18 cellular contexts compared by ENCODE assay signal in genomic region chr1:69940816-69941215, GRCh38.
DNase-seq lines count a peak whose midpoint lies in the region; ATAC-seq and TF ChIP-seq lines count a peak whose summit lies in the region.
"Had no signal": no experiment of that assay in that cellular context is flagged by ENCODE, and none has a peak within 500 bp of the region (broad histone marks: within the 10 kb centered on the region; RNA-seq: fewer than 3 reads in every experiment).

No MANE protein-coding gene starts in this region.

- no peaks in the 10 kb centered on the region for H3K36me3 Mint-ChIP-seq in activated CD4-positive, alpha-beta memory T cell treated with anti-CD3 and anti-CD28 coated beads, Interleukin-2, amount 10 ng/mL, durations not matched to agents 7 days and 5 days (ENCODE audit: low read depth)
- no peaks in the 10 kb centered on the region for H3K36me3 Mint-ChIP-seq in activated CD4-positive, alpha-beta T cell treated with anti-CD3 and anti-CD28 coated beads, Interleukin-2, amount 10 ng/mL, durations not matched to agents 7 days and 5 days (ENCODE audit: low read depth)

- H3K27me3 ChIP-seq in ACC112 (ENCODE audit: insufficient read depth, low read length) (no peaks in the 10 kb centered on the region), GM23248 (replicated peaks; ENCODE audit: insufficient read depth) (no peaks in the 10 kb centered on the region), Loucy (ENCODE audit: insufficient read depth, low read length, poor library complexity, severe bottlenecking) (no peaks in the 10 kb centered on the region), PC-9 (ENCODE audit: insufficient read depth, low read depth) (no peaks in the 10 kb centered on the region)

- H3K9me3 ChIP-seq in GM23248 (ENCODE audit: low read depth) (no peaks in the 10 kb centered on the region), Loucy (ENCODE audit: insufficient read depth, low read depth, low read length) (peaks cover 8% of the 10 kb centered on the region; the same call in 1 of the 2 replicates), PC-9 (ENCODE audit: insufficient read depth, low read depth) (no peaks in the 10 kb centered on the region)
- H3K9me3 ChIP-seq: HAP-1 had no signal

- H3F3A ChIP-seq in GM23248 (ENCODE audit: insufficient read depth) (no peaks in the 10 kb centered on the region), Loucy (ENCODE audit: low read depth) (no peaks in the 10 kb centered on the region), PC-9 (ENCODE audit: insufficient read depth, low read depth) (no peaks in the 10 kb centered on the region; the same call in 1 of the 2 replicates)

- POLR2A ChIA-PET in PC-9 (lab: Charles Lee; ENCODE audit: unreplicated experiment): no interaction called here
- POLR2A ChIA-PET in activated CD4-positive, alpha-beta memory T cell treated with anti-CD3 and anti-CD28 coated beads, Interleukin-2, amount 10 ng/mL, durations not matched to agents 7 days and 5 days (lab: Charles Lee): no interaction called here
- POLR2A ChIA-PET in activated CD4-positive, alpha-beta T cell treated with anti-CD3 and anti-CD28 coated beads, Interleukin-2, amount 10 ng/mL, durations not matched to agents 7 days and 5 days (lab: Charles Lee): no interaction called here

- in situ Hi-C loops in GM23248 (cut with MboI): no loop called here

- no peak overlapping the region for H3K9ac ChIP-seq in GM23248
- H3K9ac ChIP-seq in Loucy (ENCODE audit: low read depth, low read length, poor library complexity, severe bottlenecking): no peak overlapping the region

- H3K4me1 ChIP-seq in ACC112 (ENCODE audit: control insufficient read depth, insufficient read depth, low read length, unreplicated experiment) (no peaks in the 10 kb centered on the region), GM23248 (ENCODE audit: insufficient read depth) (no peaks in the 10 kb centered on the region), Loucy (ENCODE audit: insufficient read depth, low read length, poor library complexity, severe bottlenecking) (no peaks in the 10 kb centered on the region), PC-9 (replicated peaks; ENCODE audit: insufficient read depth) (no peaks in the 10 kb centered on the region)
- H3K4me1 ChIP-seq: HAP-1 had no signal

- no peak overlapping the region for H3K27ac ChIP-seq in ACC112 (ENCODE audit: low read depth, low read length)
- no peak overlapping the region for H3K27ac ChIP-seq in GM23248
- no peak overlapping the region for H3K27ac ChIP-seq in PC-9

- CTCF ChIA-PET in PC-9 (lab: Charles Lee): no interaction called here
- CTCF ChIA-PET in activated CD4-positive, alpha-beta memory T cell treated with anti-CD3 and anti-CD28 coated beads, Interleukin-2, amount 10 ng/mL, durations not matched to agents 7 days and 5 days (lab: Charles Lee): no interaction called here
- CTCF ChIA-PET in activated CD4-positive, alpha-beta T cell treated with anti-CD3 and anti-CD28 coated beads, Interleukin-2, amount 10 ng/mL, durations not matched to agents 7 days and 5 days (lab: Charles Lee): no interaction called here

- H3K4me2 ChIP-seq in GM23248 (ENCODE audit: unreplicated experiment) (peak overlapping the region; percentile 3), Loucy (ENCODE audit: low read depth, low read length, poor library complexity, severe bottlenecking) (peak overlapping the region; percentile 34), PC-9 (peak overlapping the region; percentile 45)

- WGBS in GM23248 (ENCODE audit: low coverage in 1 of 2, low lambda C conversion rate in 2 of 2, missing lambda C conversion rate in 2 of 2), 2 experiments: 55 to 56% methylated on average over 3 of the region's 3 CpGs

- H3K36me3 ChIP-seq in ACC112 (ENCODE audit: insufficient read depth, low read length) (no peaks in the 10 kb centered on the region), GM23248 (ENCODE audit: low read depth) (no peaks in the 10 kb centered on the region), Loucy (ENCODE audit: insufficient read depth, low read length) (no peaks in the 10 kb centered on the region), PC-9 (ENCODE audit: low read depth) (no peaks in the 10 kb centered on the region)
- H3K36me3 ChIP-seq: HAP-1 had no signal

- H3K79me2 ChIP-seq in ACC112 (ENCODE audit: control insufficient read depth, insufficient read depth, low read length, unreplicated experiment) (no peaks in the 10 kb centered on the region), GM23248 (ENCODE audit: insufficient read depth) (no peaks in the 10 kb centered on the region), Loucy (ENCODE audit: insufficient read depth, low read length) (no peaks in the 10 kb centered on the region), PC-9 (ENCODE audit: low read depth) (no peaks in the 10 kb centered on the region)

- H4K20me1 ChIP-seq in GM23248 (ENCODE audit: insufficient read depth): no peaks in the 10 kb centered on the region
- H4K20me1 ChIP-seq in Loucy (ENCODE audit: insufficient read depth, low read length, poor library complexity, severe bottlenecking): no peaks in the 10 kb centered on the region
- no peaks in the 10 kb centered on the region for H4K20me1 ChIP-seq in PC-9 (ENCODE audit: insufficient read depth)

- H3K27me3 Mint-ChIP-seq in activated CD4-positive, alpha-beta memory T cell treated with anti-CD3 and anti-CD28 coated beads, Interleukin-2, amount 10 ng/mL, durations not matched to agents 7 days and 5 days: no peaks in the 10 kb centered on the region
- H3K27me3 Mint-ChIP-seq in activated CD4-positive, alpha-beta T cell treated with anti-CD3 and anti-CD28 coated beads, Interleukin-2, amount 10 ng/mL, durations not matched to agents 7 days and 5 days: no peaks in the 10 kb centered on the region
- H3K27me3 Mint-ChIP-seq: B cell; CD4-positive, alpha-beta T cell had no signal

- TF ChIP-seq CTCF in Loucy (conservative IDR thresholded peaks at IDR 0.05; ENCODE audit: low read length) (no peak), PC-9 (conservative IDR thresholded peaks at IDR 0.05) (no peak)

- H3K4me3 Mint-ChIP-seq in activated CD4-positive, alpha-beta memory T cell treated with anti-CD3 and anti-CD28 coated beads, Interleukin-2, amount 10 ng/mL, durations not matched to agents 7 days and 5 days: no peak overlapping the region
- H3K4me3 Mint-ChIP-seq in activated CD4-positive, alpha-beta T cell treated with anti-CD3 and anti-CD28 coated beads, Interleukin-2, amount 10 ng/mL, durations not matched to agents 7 days and 5 days: no peak overlapping the region
- H3K4me3 Mint-ChIP-seq: B cell; CD4-positive, alpha-beta T cell had no signal

- no peaks in the 10 kb centered on the region for H3K9me2 ChIP-seq in GM23248 (ENCODE audit: insufficient read depth)
- no peaks in the 10 kb centered on the region for H3K9me2 ChIP-seq in Loucy (replicated peaks; ENCODE audit: low read depth, low read length)
- H3K9me2 ChIP-seq in PC-9 (ENCODE audit: insufficient read depth): no peaks in the 10 kb centered on the region; the same call in 1 of the 2 replicates

- H2AFZ ChIP-seq in ACC112 (ENCODE audit: low read length, unreplicated experiment) (peak overlapping the region; percentile 97), GM23248 (no peak overlapping the region), Loucy (ENCODE audit: low read length) (peak overlapping the region; percentile 63; the same call in 1 of the 2 replicates), PC-9 (peak overlapping the region; percentile 70)

- H3K4me3 ChIP-seq in ACC112 (ENCODE audit: low read depth, low read length): peak overlapping the region; percentile 54
- no peak overlapping the region for H3K4me3 ChIP-seq in GM23248
- H3K4me3 ChIP-seq in Loucy (ENCODE audit: low read length, poor library complexity, severe bottlenecking): peak overlapping the region; percentile 49
- no peak overlapping the region for H3K4me3 ChIP-seq in PC-9
- H3K4me3 ChIP-seq: HAP-1, K562 had no signal

- no peaks in the 10 kb centered on the region for H3K4me1 Mint-ChIP-seq in activated CD4-positive, alpha-beta memory T cell treated with anti-CD3 and anti-CD28 coated beads, Interleukin-2, amount 10 ng/mL, durations not matched to agents 7 days and 5 days
- H3K4me1 Mint-ChIP-seq in activated CD4-positive, alpha-beta T cell treated with anti-CD3 and anti-CD28 coated beads, Interleukin-2, amount 10 ng/mL, durations not matched to agents 7 days and 5 days: no peaks in the 10 kb centered on the region
- H3K4me1 Mint-ChIP-seq: B cell had no signal

- no peak for DNase-seq in GM23248
- no peak for DNase-seq in PC-9
- no peak for DNase-seq in left lobe of liver (ENCODE audit: low spot score)
- DNase-seq in activated CD4-positive, alpha-beta memory T cell treated with anti-CD3 and anti-CD28 coated beads, Interleukin-2, amount 10 ng/mL, durations not matched to agents 7 days and 5 days: no peak
- DNase-seq in GOT3 (lab: John Stamatoyannopoulos, UW): no peak
- DNase-seq in activated CD4-positive, alpha-beta T cell treated with anti-CD3 and anti-CD28 coated beads, Interleukin-2, amount 10 ng/mL, durations not matched to agents 7 days and 5 days: no peak
- DNase-seq: C1 segment of cervical spinal cord; Calu3; CD4-positive, alpha-beta T cell; DMS153; DMS79 treated with DMSO at 0.1 percent for 48 hours; EL; GDM1 had no signal

- no peak for ATAC-seq in left lobe of liver
- ATAC-seq: K562 had no signal

- intact Hi-C loops in PC-9 (cut with micrococcal nuclease; ENCODE audit: unreplicated experiment): no loop called here

- H3K9me3 Mint-ChIP-seq in activated CD4-positive, alpha-beta memory T cell treated with anti-CD3 and anti-CD28 coated beads, Interleukin-2, amount 10 ng/mL, durations not matched to agents 7 days and 5 days: no peaks in the 10 kb centered on the region
- no peaks in the 10 kb centered on the region for H3K9me3 Mint-ChIP-seq in activated CD4-positive, alpha-beta T cell treated with anti-CD3 and anti-CD28 coated beads, Interleukin-2, amount 10 ng/mL, durations not matched to agents 7 days and 5 days

- no TSS peak for BruUV-seq in PC-9 (replicated peaks; lab: Mats Ljungman, UMichigan)

- H3K27ac Mint-ChIP-seq in activated CD4-positive, alpha-beta memory T cell treated with anti-CD3 and anti-CD28 coated beads, Interleukin-2, amount 10 ng/mL, durations not matched to agents 7 days and 5 days: no peak overlapping the region
- H3K27ac Mint-ChIP-seq in activated CD4-positive, alpha-beta T cell treated with anti-CD3 and anti-CD28 coated beads, Interleukin-2, amount 10 ng/mL, durations not matched to agents 7 days and 5 days: no peak overlapping the region
- H3K27ac Mint-ChIP-seq: B cell; CD4-positive, alpha-beta T cell had no signal

Comparison
In these comparisons a context has a peak if more than half of its experiments do, and no peak if none do; other contexts are left out.
1. H3K4me3 ChIP-seq: peak in ACC112 (single experiment) and Loucy (single experiment); none in GM23248 (single experiment) and PC-9 (single experiment).
2. Peak in every context shown above with its lines, with median percentiles within 50 percentile points of each other: H3K4me2 ChIP-seq.